In genomic region chr7:127832592-127832991, GRCh38 we compare ENCODE assay signal across 28 cellular contexts.
"Had no signal": no experiment of that assay in that cellular context is flagged by ENCODE, and none has a peak within 500 bp of the region (broad histone marks: within the 10 kb centered on the region; RNA-seq: fewer than 3 reads in every experiment).

No MANE protein-coding gene starts in this region.

- ATAC-seq: esophagus mucosa; gastrocnemius medialis; heart left ventricle; left lung; mucosa of descending colon; naive thymus-derived CD4-positive, alpha-beta T cell; sciatic nerve; stimulated activated effector memory CD8-positive, alpha-beta T cell treated with anti-CD3 and anti-CD28 coated beads, Interleukin-12 subunit alpha, Interleukin-12 subunit beta, amount 100 ng/mL, for 72 hours had no signal

- H3K9ac ChIP-seq: neural progenitor cell had no signal

- H3K9me3 ChIP-seq: gastrocnemius medialis, prostate gland, right atrium auricular region, thyroid gland had no signal

- H3K9me3 Mint-ChIP-seq: nephron, neural progenitor cell, type B pancreatic cell had no signal

- H3K27me3 Mint-ChIP-seq: naive thymus-derived CD4-positive, alpha-beta T cell; type B pancreatic cell had no signal

- H3K4me3 Mint-ChIP-seq: immature natural killer cell; mesothelial cell of epicardium; naive thymus-derived CD4-positive, alpha-beta T cell; nephron; neural progenitor cell; stimulated activated effector memory CD8-positive, alpha-beta T cell treated with anti-CD3 and anti-CD28 coated beads, Interleukin-12 subunit alpha, Interleukin-12 subunit beta, amount 100 ng/mL, for 72 hours; type B pancreatic cell had no signal

- H3K4me1 ChIP-seq: prostate gland, thyroid gland had no signal

- H3K4me1 Mint-ChIP-seq: mesothelial cell of epicardium had no signal

- H3K27ac Mint-ChIP-seq: immature natural killer cell; mesothelial cell of epicardium; naive thymus-derived CD4-positive, alpha-beta T cell; neural progenitor cell; stimulated activated effector memory CD8-positive, alpha-beta T cell treated with anti-CD3 and anti-CD28 coated beads, Interleukin-12 subunit alpha, Interleukin-12 subunit beta, amount 100 ng/mL, for 72 hours; type B pancreatic cell had no signal

- H3K27ac ChIP-seq: epithelial cell of prostate, gastrocnemius medialis, heart left ventricle, left lung, neural progenitor cell, prostate gland, right atrium auricular region, stomach, thyroid gland had no signal

- H3K4me2 ChIP-seq: neural progenitor cell, smooth muscle cell had no signal

- DNase-seq: cortex of kidney; foreskin fibroblast; gastrocnemius medialis; heart left ventricle; hippocampal formation; immature natural killer cell; islet precursor cell; left lung; mesenchymal stem cell; mucosa of descending colon; naive thymus-derived CD4-positive, alpha-beta T cell; nucleus accumbens; stimulated activated CD4-positive, alpha-beta T cell treated with anti-CD3 and anti-CD28 coated beads, Interleukin-2, amount 100 ng/mL, for 24 hours; stimulated activated CD4-positive, alpha-beta T cell treated with anti-CD3 and anti-CD28 coated beads, Interleukin-4, amount 100 ng/mL, for 24 hours; stimulated activated naive CD4-positive, alpha-beta T cell treated with Interleukin-2 at 50 U/mL for 16 hours; stomach; thyroid gland had no signal

- H2AFZ ChIP-seq: neural progenitor cell had no signal

- H3K27me3 ChIP-seq: gastrocnemius medialis, heart left ventricle, left lung, neural progenitor cell, right atrium auricular region, stomach, thyroid gland had no signal
